Comparison of ENCODE assay signal across 1 cellular context in the genomic region with DNA sequence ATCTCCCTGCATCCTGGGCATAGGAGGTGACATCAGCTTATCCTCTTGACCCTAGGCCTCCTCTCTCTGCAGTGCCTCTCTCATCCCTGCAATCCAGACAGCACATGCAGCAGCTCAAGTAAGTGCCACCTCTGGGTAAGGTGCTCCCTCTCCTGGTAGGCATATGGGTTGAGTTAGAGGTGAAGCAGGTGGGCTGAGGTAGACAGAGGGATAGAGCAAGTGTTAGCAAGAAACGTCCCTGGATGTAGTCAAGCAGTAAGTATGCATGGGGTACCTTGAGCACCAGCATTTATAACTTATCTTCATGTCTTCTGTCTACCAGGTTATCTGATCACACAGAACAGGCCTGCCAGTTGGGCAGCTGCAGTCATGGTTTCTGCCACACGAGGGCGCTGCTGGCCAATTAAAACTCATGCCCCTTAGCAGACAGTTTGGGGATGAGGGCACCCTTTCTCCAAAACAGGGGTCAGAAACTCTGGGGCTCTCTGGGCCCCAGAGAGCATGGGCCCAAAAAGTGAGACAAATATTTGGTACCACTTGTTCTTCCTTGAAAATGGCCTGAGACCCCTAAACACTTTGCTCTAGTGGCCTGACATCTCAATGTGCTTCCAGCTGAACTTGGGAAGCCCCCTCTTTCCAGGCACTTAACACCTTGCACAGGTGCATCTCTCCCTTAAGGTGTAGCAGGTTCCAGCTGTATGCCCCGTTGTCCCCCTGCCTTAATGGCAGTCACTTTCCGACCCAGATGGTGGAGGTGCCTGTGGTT.
TF ChIP-seq lines count a peak whose summit lies in the region.

No MANE protein-coding gene starts in this region.

TF ChIP-seq in K562, 482 proteins besides CTCF, POLR2A, EP300 and RAD21 (continued from another document):
- 0 out of 4 replicates have a peak, but pooled peaks of 1 of the 2 experiments have one; percentile 16 for TF ChIP-seq MNT (conservative IDR thresholded peaks at IDR 0.05)
- TF ChIP-seq MCM7 (IDR thresholded peaks at IDR 0.05) = no peak
TF ChIP-seq in K562: peak in this region for 17.
